In genomic region chr2:45353879-45354278, GRCh38 we compare ENCODE assay signal across 15 cellular contexts.
DNase-seq lines count a peak whose midpoint lies in the region; ATAC-seq and TF ChIP-seq lines count a peak whose summit lies in the region.
"Had no signal": no experiment of that assay in that cellular context is flagged by ENCODE, and none has a peak within 500 bp of the region (broad histone marks: within the 10 kb centered on the region; RNA-seq: fewer than 3 reads in every experiment).

No MANE protein-coding gene starts in this region.

- POLR2A ChIA-PET in PC-9 (lab: Charles Lee; ENCODE audit: unreplicated experiment) = interaction anchor here (0.7 kb wide), 1 partner anchor 15 kb away, joined by 5 read pairs; no protein-coding TSS in a partner anchor

- H3F3A ChIP-seq in PC-9 (ENCODE audit: insufficient read depth, low read depth) = peaks cover 15% of the 10 kb centered on the region; the same call in 1 of the 2 replicates

- TF ChIP-seq CTCF in PC-9 (conservative IDR thresholded peaks at IDR 0.05) = no peak

- H3K9me3 ChIP-seq in PC-9 (ENCODE audit: insufficient read depth, low read depth) = no peaks in the 10 kb centered on the region; the same call in 1 of the 2 replicates

- BruUV-seq in PC-9 (replicated peaks; lab: Mats Ljungman, UMichigan) = no TSS peak

- CTCF ChIA-PET in PC-9 (lab: Charles Lee) = no interaction called here

- H3K36me3 ChIP-seq in PC-9 (ENCODE audit: low read depth) = no peaks in the 10 kb centered on the region

- ATAC-seq in left colon = no peak
- ATAC-seq: stimulated activated naive CD8-positive, alpha-beta T cell treated with anti-CD3 and anti-CD28 coated beads, Interleukin-15, amount 100 ng/mL, for 72 hours had no signal

- 0 out of 2 replicates have a peak overlapping the region, but pooled peaks have one; percentile 10 for H2AFZ ChIP-seq in PC-9

- intact Hi-C loops in PC-9 (cut with micrococcal nuclease; ENCODE audit: unreplicated experiment) (no loop called here), left colon (cut with DNase I, micrococcal nuclease) (no loop called here)

- peak overlapping the region; percentile 53 for H3K27ac ChIP-seq in PC-9
- H3K27ac ChIP-seq: KMS-11 had no signal

- H3K9me2 ChIP-seq in PC-9 (ENCODE audit: insufficient read depth) = no peaks in the 10 kb centered on the region

- H4K20me1 ChIP-seq in PC-9 (ENCODE audit: insufficient read depth) = no peaks in the 10 kb centered on the region

- no peaks in the 10 kb centered on the region for H3K79me2 ChIP-seq in PC-9 (ENCODE audit: low read depth)

- DNase-seq in Daoy (ENCODE audit: low read depth) (peak; percentile 89), PC-9 (peak in 1 of 2 experiments; percentile 94), dermis microvascular lymphatic vessel endothelial cell (ENCODE audit: low read depth in 2 of 2) (peak; percentile 60 to 95), non-pigmented ciliary epithelial cell (ENCODE audit: low read depth) (peak; percentile 96), globus pallidus (ENCODE audit: low spot score) (no peak), left colon (no peak), NOMO-1 treated with dmso at 0.1 percent for 144 hours (lab: John Stamatoyannopoulos, UW; ENCODE audit: unreplicated experiment) (no peak), superior temporal gyrus (ENCODE audit: extremely low spot score) (no peak)
- DNase-seq: activated CD4-positive, alpha-beta T cell treated with anti-CD3 and anti-CD28 coated beads for 4 hours; activated gamma-delta T cell; DMS 273 treated with DMSO at 0.1 percent for 48 hours; effector CD8-positive, alpha-beta T cell; Right ventricle myocardium superior; stimulated activated naive CD8-positive, alpha-beta T cell treated with anti-CD3 and anti-CD28 coated beads, Interleukin-15, amount 100 ng/mL, for 72 hours had no signal

- peaks cover 22% of the 10 kb centered on the region for H3K4me1 ChIP-seq in PC-9 (replicated peaks; ENCODE audit: insufficient read depth)

- no peaks in the 10 kb centered on the region for H3K27me3 ChIP-seq in PC-9 (ENCODE audit: insufficient read depth, low read depth)

- H3K4me2 ChIP-seq in PC-9 = peak overlapping the region; percentile 36
- H3K4me2 ChIP-seq: KMS-11 had no signal

- H3K4me3 ChIP-seq in PC-9 = no peak overlapping the region

Comparison
In these comparisons a context has a peak if more than half of its experiments do, and no peak if none do; other contexts are left out.
1. DNase-seq: peak in Daoy (single experiment), dermis microvascular lymphatic vessel endothelial cell (2 of 2) and non-pigmented ciliary epithelial cell (single experiment); none in globus pallidus (single experiment), left colon (0 of 2), NOMO-1 treated with dmso at 0.1 percent for 144 hours (single experiment) and superior temporal gyrus (single experiment).